In the genomic region with DNA sequence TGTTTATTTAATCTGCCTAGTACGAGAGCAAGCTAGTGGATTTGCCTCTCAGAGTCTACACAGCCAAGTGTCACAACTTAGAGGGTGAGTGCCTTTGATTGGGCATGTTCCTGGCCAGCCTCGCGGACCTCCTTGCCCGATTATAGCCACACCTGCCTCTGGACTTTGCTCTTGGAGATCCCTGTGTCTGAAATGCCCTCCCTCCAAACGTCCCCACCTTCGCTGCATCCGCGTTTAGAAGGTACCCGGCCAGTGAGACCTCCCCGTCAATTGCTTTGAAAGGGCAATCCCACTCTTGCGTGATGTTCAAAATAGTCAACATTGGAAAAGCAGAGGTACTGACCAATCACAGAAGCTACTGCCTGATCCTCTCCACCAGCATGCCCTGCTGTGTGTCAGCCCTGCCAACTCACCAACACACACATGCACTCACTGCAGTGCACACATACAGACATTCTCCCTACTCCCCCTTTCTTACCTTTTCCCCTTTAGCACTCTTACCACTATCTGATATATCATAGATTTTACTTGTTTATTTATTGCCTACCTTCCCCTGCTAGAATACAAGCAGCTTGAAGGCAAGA, we compare ENCODE assay signal across 19 cellular contexts. TPM values are rescaled to one million over a fixed set of nuclear protein-coding genes. Genes with fewer than 3 reads are reported as not detected.
DNase-seq lines count a peak whose midpoint lies in the region; ATAC-seq and TF ChIP-seq lines count a peak whose summit lies in the region.
"Had no signal": no experiment of that assay in that cellular context is flagged by ENCODE, and none has a peak within 500 bp of the region (broad histone marks: within the 10 kb centered on the region; RNA-seq: fewer than 3 reads in every experiment).

No MANE protein-coding gene starts in this region.

- H3K4me3 ChIP-seq in colonic mucosa (no peak overlapping the region), upper lobe of right lung (no peak overlapping the region), lower lobe of right lung (no peak overlapping the region)
- H3K4me3 ChIP-seq: BLaER1 treated with 17β-estradiol and CSF1 and Interleukin-3, amounts not matched to agents 10 nM and 100 nM; GM12878 had no signal

- H3K36me3 ChIP-seq in colonic mucosa: no peaks in the 10 kb centered on the region
- H3K36me3 ChIP-seq in upper lobe of right lung: no peaks in the 10 kb centered on the region
- no peaks in the 10 kb centered on the region for H3K36me3 ChIP-seq in lower lobe of right lung
- H3K36me3 ChIP-seq: BLaER1 treated with 17β-estradiol and CSF1 and Interleukin-3, amounts not matched to agents 10 nM and 100 nM had no signal

- H3K9ac ChIP-seq in colonic mucosa (ENCODE audit: low read depth in 2 of 2, low read length in 2 of 2): no peak overlapping the region
- H3K9ac ChIP-seq: BLaER1 treated with 17β-estradiol and CSF1 and Interleukin-3, amounts not matched to agents 10 nM and 100 nM had no signal

- H3K27ac ChIP-seq in colonic mucosa: peak overlapping the region; percentile 39
- no peak overlapping the region for H3K27ac ChIP-seq in upper lobe of right lung
- H3K27ac ChIP-seq in lower lobe of right lung: no peak overlapping the region
- H3K27ac ChIP-seq: BLaER1 treated with 17β-estradiol and CSF1 and Interleukin-3, amounts not matched to agents 10 nM and 100 nM; HL-60 had no signal

- H3K27me3 ChIP-seq in colonic mucosa (peaks cover 1% of the 10 kb centered on the region), upper lobe of right lung (peaks cover 28% of the 10 kb centered on the region), lower lobe of right lung (ENCODE audit: low read depth) (peaks cover 30% of the 10 kb centered on the region)

- ATAC-seq in upper lobe of right lung (no peak), lower lobe of right lung (no peak)
- ATAC-seq: GM12878, Panc1 had no signal

- H3K4me1 ChIP-seq in colonic mucosa (no peaks in the 10 kb centered on the region), upper lobe of right lung (no peaks in the 10 kb centered on the region), lower lobe of right lung (no peaks in the 10 kb centered on the region)

- intact Hi-C loops in colonic mucosa (cut with DNase I) (no loop called here), upper lobe of right lung (cut with DNase I) (no loop called here), lower lobe of right lung (cut with DNase I) (no loop called here)

- TF ChIP-seq CTCF in colonic mucosa (IDR thresholded peaks at IDR 0.05): no peak
- TF ChIP-seq CTCF in upper lobe of right lung (IDR thresholded peaks at IDR 0.05): no peak
- TF ChIP-seq CTCF in lower lobe of right lung (IDR thresholded peaks at IDR 0.05): no peak

- DNase-seq in LoVo (ENCODE audit: low spot score) (peak; percentile 1), colonic mucosa (peak; percentile 79), mesenteric fat pad (ENCODE audit: low spot score) (peak; percentile 81), upper lobe of right lung (peak; percentile 25), activated gamma-delta T cell treated with Interleukin-2 at 50 U/mL for 16 hours (no peak), lower lobe of right lung (no peak)
- no peak for DNase-seq in stimulated activated CD4-positive, alpha-beta T cell treated with anti-CD3 and anti-CD28 coated beads, Interleukin-4, amount 100 ng/mL, for 1 hour
- DNase-seq: CD4-positive, alpha-beta memory T cell; DND-41; HFFc6; KBM-7; NCI-H1436 treated with DMSO at 0.1 percent for 48 hours; NCI-H1930 had no signal

- no peaks in the 10 kb centered on the region for H3K9me3 ChIP-seq in colonic mucosa
- H3K9me3 ChIP-seq in upper lobe of right lung: no peaks in the 10 kb centered on the region
- peaks cover 7% of the 10 kb centered on the region for H3K9me3 ChIP-seq in lower lobe of right lung

RNA-seq across cellular contexts. Expression of a gene that starts 6.5 kb away (rescaled TPM):
- 1 to 10 TPM in 1 of 2 donors, under 1 TPM in 1; 0.94 to 1.2 TPM for total RNA-seq in colonic mucosa
- total RNA-seq in mesenteric fat pad: 0.84 TPM
- 2.3 TPM for total RNA-seq in upper lobe of right lung
- 1.4 TPM for total RNA-seq in lower lobe of right lung
- total RNA-seq: HepG2, HT-29 had no signal

Comparison
In these comparisons a context has a peak if more than half of its experiments do, and no peak if none do; other contexts are left out.
1. DNase-seq: peak in LoVo (single experiment), colonic mucosa (single experiment), mesenteric fat pad (single experiment) and upper lobe of right lung (single experiment); none in stimulated activated CD4-positive, alpha-beta T cell treated with anti-CD3 and anti-CD28 coated beads, Interleukin-4, amount 100 ng/mL, for 1 hour (single experiment), activated gamma-delta T cell treated with Interleukin-2 at 50 U/mL for 16 hours (single experiment) and lower lobe of right lung (single experiment).